16 cellular contexts compared by ENCODE assay signal in genomic region chr20:50077818-50078601, GRCh38. TPM values are rescaled to one million over a fixed set of nuclear protein-coding genes. Genes with fewer than 3 reads are reported as not detected.
DNase-seq lines count a peak whose midpoint lies in the region; ATAC-seq, FAIRE-seq and TF ChIP-seq lines count a peak whose summit lies in the region.
"Had no signal": no experiment of that assay in that cellular context is flagged by ENCODE, and none has a peak within 500 bp of the region (broad histone marks: within the 10 kb centered on the region; RNA-seq: fewer than 3 reads in every experiment).

No MANE protein-coding gene starts in this region.

- H3K36me3 ChIP-seq in GM23338 (ENCODE audit: insufficient read depth) (no peaks in the 10 kb centered on the region), kidney (ENCODE audit: control insufficient read depth in 1 of 2, insufficient read depth in 2 of 2, low read length in 2 of 2) (peaks cover 0 to 8% of the 10 kb centered on the region in 2 donors), trophoblast cell (ENCODE audit: control insufficient read depth in 1 of 2, insufficient read depth in 2 of 2, low read length in 2 of 2) (peaks cover 9 to 13% of the 10 kb centered on the region in 2 experiments)

- H2BK5ac ChIP-seq in trophoblast cell (ENCODE audit: low read depth, low read length, poor library complexity): no peak overlapping the region

- peaks cover 29% of the 10 kb centered on the region for H3K36me3 Mint-ChIP-seq in activated T-cell treated with anti-CD3 and anti-CD28 coated beads, Interleukin-2, amount 50 U/mL, for 24 hours (ENCODE audit: low read depth)
- H3K36me3 Mint-ChIP-seq in GM23338 (ENCODE audit: low read depth): peaks cover 17% of the 10 kb centered on the region

- H4K8ac ChIP-seq in trophoblast cell (ENCODE audit: low read depth, low read length): peak overlapping the region; percentile 35

- no peak for ATAC-seq in GM23338
- no peak for ATAC-seq in HG03045 (IDR thresholded peaks at IDR 0.05; ENCODE audit: unreplicated experiment)
- ATAC-seq in omental fat pad (ENCODE audit: low FRiP score): no peak
- ATAC-seq: HCT116 had no signal

- no peaks in the 10 kb centered on the region for H3K79me2 ChIP-seq in GM23338 (replicated peaks; ENCODE audit: insufficient read depth)
- no peaks in the 10 kb centered on the region for H3K79me2 ChIP-seq in trophoblast cell (ENCODE audit: control insufficient read depth, insufficient read depth, low read length, poor library complexity)

- H3K14ac ChIP-seq in trophoblast cell (ENCODE audit: low read length): no peak overlapping the region

- no peak for FAIRE-seq in kidney (lab: Jason Lieb, UNC)

- no peak overlapping the region for H3K4ac ChIP-seq in trophoblast cell (ENCODE audit: low read depth, low read length)

- WGBS in trophoblast cell (ENCODE audit: extremely low coverage, insufficient coverage, insufficient read length): no CpG with 5 or more reads among the region's 17 CpGs

- H3F3A ChIP-seq in GM23338 (replicated peaks; ENCODE audit: low read depth): 0 out of 2 replicates have a peak, but pooled peaks cover 6% of the 10 kb centered on the region

- H3K4me1 ChIP-seq in GM23338 (ENCODE audit: insufficient read depth): peaks cover 5% of the 10 kb centered on the region
- H3K4me1 ChIP-seq in kidney (ENCODE audit: control insufficient read depth in 1 of 2, insufficient read depth in 1 of 2, low read depth in 1 of 2, low read length in 2 of 2): peaks cover 0 to 3% of the 10 kb centered on the region in 2 donors
- peaks cover 5% of the 10 kb centered on the region in 2 experiments for H3K4me1 ChIP-seq in trophoblast cell (ENCODE audit: control insufficient read depth in 1 of 2, insufficient read depth in 2 of 2, low read length in 2 of 2)

- no peak overlapping the region for H3K18ac ChIP-seq in trophoblast cell (ENCODE audit: low read length)

- no peaks in the 10 kb centered on the region for H3K27me3 ChIP-seq in GM23338 (ENCODE audit: insufficient read depth)
- no peaks in the 10 kb centered on the region for H3K27me3 ChIP-seq in trophoblast cell (ENCODE audit: insufficient read depth, low read length)

- no peaks in the 10 kb centered on the region for H3K9me3 Mint-ChIP-seq in activated T-cell treated with anti-CD3 and anti-CD28 coated beads, Interleukin-2, amount 50 U/mL, for 24 hours
- no peaks in the 10 kb centered on the region; the same call in 1 of the 3 replicates for H3K9me3 Mint-ChIP-seq in GM23338

- no peak overlapping the region for H4K12ac ChIP-seq in trophoblast cell (ENCODE audit: low read depth, low read length)

- H3K4me3 Mint-ChIP-seq in activated T-cell treated with anti-CD3 and anti-CD28 coated beads, Interleukin-2, amount 50 U/mL, for 24 hours: no peak overlapping the region
- H3K4me3 Mint-ChIP-seq in GM23338: no peak overlapping the region

- H3K4me2 ChIP-seq in GM23338 (no peak overlapping the region), trophoblast cell (ENCODE audit: low read length) (no peak overlapping the region)

- H2AFZ ChIP-seq in GM23338 (no peak overlapping the region), trophoblast cell (ENCODE audit: insufficient read depth, low read length, poor library complexity) (no peak overlapping the region)

- H2BK120ac ChIP-seq in trophoblast cell (ENCODE audit: insufficient read depth, low read length, poor library complexity): peak overlapping the region; percentile 34

- no peak overlapping the region for H3K9ac ChIP-seq in kidney (ENCODE audit: low read length in 2 of 2)
- no peak overlapping the region for H3K9ac ChIP-seq in trophoblast cell (ENCODE audit: low read length)

- H3K4me3 ChIP-seq in GM23338: no peak overlapping the region
- no peak overlapping the region for H3K4me3 ChIP-seq in kidney (ENCODE audit: low read length in 2 of 2)
- H3K4me3 ChIP-seq in trophoblast cell (ENCODE audit: low read depth, low read length): no peak overlapping the region

- H3K27ac ChIP-seq in GM23338 (ENCODE audit: low read depth) (no peak overlapping the region; the same call in 1 of the 2 replicates), kidney (ENCODE audit: low read depth in 2 of 2, low read length in 2 of 2) (no peak overlapping the region), trophoblast cell (ENCODE audit: low read depth, low read length) (no peak overlapping the region)
- H3K27ac ChIP-seq: C4-2B had no signal

- H3K9me2 ChIP-seq in GM23338 (ENCODE audit: insufficient read depth): no peaks in the 10 kb centered on the region

- H4K20me1 ChIP-seq in GM23338 (replicated peaks; ENCODE audit: insufficient read depth): no peaks in the 10 kb centered on the region

- no peaks in the 10 kb centered on the region for H3K27me3 Mint-ChIP-seq in activated T-cell treated with anti-CD3 and anti-CD28 coated beads, Interleukin-2, amount 50 U/mL, for 24 hours
- H3K27me3 Mint-ChIP-seq in GM23338 (ENCODE audit: insufficient read depth, low read depth, poor library complexity): peaks cover 11% of the 10 kb centered on the region

- H4K91ac ChIP-seq in trophoblast cell (ENCODE audit: low read depth, low read length): no peak overlapping the region

- no peak overlapping the region for H3K27ac Mint-ChIP-seq in activated T-cell treated with anti-CD3 and anti-CD28 coated beads, Interleukin-2, amount 50 U/mL, for 24 hours
- peak overlapping the region; percentile 61; the same call in 1 of the 2 replicates for H3K27ac Mint-ChIP-seq in GM23338

- H3K9me3 ChIP-seq in kidney (ENCODE audit: control insufficient read depth in 1 of 2, low read length in 2 of 2) (no peaks in the 10 kb centered on the region), trophoblast cell (ENCODE audit: insufficient read depth, low read depth, low read length) (no peaks in the 10 kb centered on the region)

- H3K79me1 ChIP-seq in trophoblast cell (ENCODE audit: low read length): no peaks in the 10 kb centered on the region

- peak overlapping the region; percentile 61 for H2AK5ac ChIP-seq in trophoblast cell (ENCODE audit: low read length)

- TF ChIP-seq CTCF in GM23338 (conservative IDR thresholded peaks at IDR 0.05; ENCODE audit: low read depth in 2 of 2): no peak
- TF ChIP-seq CTCF in kidney (IDR thresholded peaks at IDR 0.05; ENCODE audit: borderline replicate concordance, extremely low read depth, insufficient read depth): no peak
- no peak for TF ChIP-seq CTCF in omental fat pad (IDR thresholded peaks at IDR 0.05)

- no peak overlapping the region for H3K23ac ChIP-seq in trophoblast cell (ENCODE audit: low read length)

- H3K4me1 Mint-ChIP-seq in activated T-cell treated with anti-CD3 and anti-CD28 coated beads, Interleukin-2, amount 50 U/mL, for 24 hours (ENCODE audit: low read depth): peaks cover 6% of the 10 kb centered on the region
- peaks cover 9% of the 10 kb centered on the region for H3K4me1 Mint-ChIP-seq in GM23338

- no peak overlapping the region for H2BK12ac ChIP-seq in trophoblast cell (ENCODE audit: low read length)

- DNase-seq in activated T-cell treated with anti-CD3 and anti-CD28 coated beads, Interleukin-2, amount 50 U/mL, for 24 hours: peak; percentile 20
- no peak for DNase-seq in activated T-cell treated with anti-CD3 and anti-CD28 coated beads, Interleukin-2, amount 50 U/mL, for 48 hours
- DNase-seq in GM23338 (ENCODE audit: low spot score): no peak
- peak; percentile 63 for DNase-seq in kidney
- no peak for DNase-seq in trophoblast cell
- DNase-seq in NCI-H1930 (lab: John Stamatoyannopoulos, UW): no peak
- DNase-seq in omental fat pad (ENCODE audit: low spot score): no peak
- DNase-seq: EL, NCI-H1417, NCI-H2029, NCI-H2171 treated with DMSO at 0.1 percent for 48 hours, NCI-H510A, NCI-H82 had no signal

- intact Hi-C loops in kidney (cut with DNase I): no loop called here

TF ChIP-seq in GM23338, 12 proteins besides CTCF, POLR2A, EP300 and RAD21 (continues in another document):
- TF ChIP-seq ETS1 (IDR thresholded peaks at IDR 0.05): no peak
- no peak for TF ChIP-seq ZNF114 (CRISPR knock-in tag; IDR thresholded peaks at IDR 0.05)
- TF ChIP-seq NANOG (IDR thresholded peaks at IDR 0.05; ENCODE audit: borderline replicate concordance): no peak
- no peak for TF ChIP-seq CREB1 (CRISPR knock-in tag; IDR thresholded peaks at IDR 0.05; ENCODE audit: low read depth)
- TF ChIP-seq EZH2phosphoT487 (IDR thresholded peaks at IDR 0.05; ENCODE audit: unreplicated experiment): no peak
- no peak for TF ChIP-seq EZH2 (IDR thresholded peaks at IDR 0.05; ENCODE audit: low read depth, unreplicated experiment)
- TF ChIP-seq POLR2AphosphoS5 (IDR thresholded peaks at IDR 0.05; ENCODE audit: low read depth): no peak
- no peak for TF ChIP-seq JUNB (IDR thresholded peaks at IDR 0.05; ENCODE audit: unreplicated experiment)
- no peak for TF ChIP-seq STAT1 (IDR thresholded peaks at IDR 0.05; ENCODE audit: unreplicated experiment)

RNA-seq across cellular contexts. Expression of gene UBE2V1, which starts 34.9 kb away (rescaled TPM):
- 85.7 and 105 TPM in 2 replicates for total RNA-seq in GM23338 (2014; rRNA removed; shearing (Covaris generic))
- polyA plus RNA-seq in GM23338 (2016; fragmentation: Nextera tagmentation; extraction: Ambion mirVana) (293 and 302 TPM in 2 replicates), kidney (ENCODE audit: insufficient read depth, low read depth, low replicate concordance) (105 TPM)
- total RNA-seq in kidney (99.1 TPM), omental fat pad (100 to 1,000 TPM in 1 of 4 donors, 10 to 100 TPM in 3; 63.2 to 100 (median 72.6) TPM)
- polyA plus RNA-seq in trophoblast cell (2013): 238 and 250 TPM in 2 replicates

Comparison
In these comparisons a context has a peak if more than half of its experiments do, and no peak if none do; other contexts are left out.
1. DNase-seq: peak in activated T-cell treated with anti-CD3 and anti-CD28 coated beads, Interleukin-2, amount 50 U/mL, for 24 hours (single experiment) and kidney (single experiment); none in activated T-cell treated with anti-CD3 and anti-CD28 coated beads, Interleukin-2, amount 50 U/mL, for 48 hours (0 of 2), GM23338 (single experiment), trophoblast cell (0 of 2), NCI-H1930 (0 of 2) and omental fat pad (single experiment).